ENCODE assay signal across 33 cellular contexts in the genomic region with DNA sequence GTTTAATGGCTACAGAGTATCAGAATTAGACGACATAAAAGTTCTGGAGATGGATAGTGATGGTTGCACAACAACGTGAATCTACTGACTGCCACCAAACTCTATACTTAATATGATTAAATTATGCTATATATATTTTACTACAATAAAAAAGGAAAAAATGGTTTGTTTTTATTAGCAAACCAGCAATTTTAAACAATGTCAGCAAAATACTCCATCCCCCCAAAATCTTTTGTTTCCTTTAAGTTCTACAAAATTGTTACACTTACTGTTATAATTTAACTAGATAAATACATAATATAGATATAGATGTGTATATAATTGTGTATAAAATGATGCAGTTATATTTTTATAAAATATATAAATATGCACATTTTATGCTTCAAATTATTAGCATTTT.
"Had no signal": no experiment of that assay in that cellular context is flagged by ENCODE, and none has a peak within 500 bp of the region (broad histone marks: within the 10 kb centered on the region; RNA-seq: fewer than 3 reads in every experiment).

No MANE protein-coding gene starts in this region.

- H3K9me3 ChIP-seq: adrenal gland, ascending aorta, body of pancreas, breast epithelium had no signal

- H3K4me1 ChIP-seq: adrenal gland, ascending aorta, body of pancreas, breast epithelium had no signal

- H3K4me3 ChIP-seq: adrenal gland, ascending aorta, body of pancreas, breast epithelium, cardiac muscle cell had no signal

- H3K27ac ChIP-seq: adrenal gland, ascending aorta, body of pancreas, brain microvascular endothelial cell, breast epithelium, cardiac muscle cell had no signal

- DNase-seq: activated effector memory CD4-positive, alpha-beta T cell treated with anti-CD3 and anti-CD28 coated beads, Interleukin-2, amount 50 U/mL, for 16 hours; activated effector memory CD4-positive, alpha-beta T cell treated with Interleukin-2 at 50 U/mL for 16 hours; activated gamma-delta T cell; activated gamma-delta T cell treated with Interleukin-2 at 50 U/mL for 16 hours; activated naive CD4-positive, alpha-beta T cell; activated naive CD4-positive, alpha-beta T cell treated with anti-CD3 and anti-CD28 coated beads for 36 hours; activated naive CD4-positive, alpha-beta T cell treated with anti-CD3 and anti-CD28 coated beads, Interleukin-2, amount 10 ng/mL, durations not matched to agents 7 days and 5 days; activated naive CD4-positive, alpha-beta T cell treated with anti-CD3 and anti-CD28 coated beads, Interleukin-2, amount 50 U/mL, for 16 hours; activated naive CD8-positive, alpha-beta T cell treated with anti-CD3 and anti-CD28 coated beads for 36 hours; activated naive CD8-positive, alpha-beta T cell treated with anti-CD3 and anti-CD28 coated beads, Interleukin-2, amount 10 ng/mL, durations not matched to agents 7 days and 5 days; activated naive CD8-positive, alpha-beta T cell treated with anti-CD3 and anti-CD28 coated beads, Interleukin-2, amount 50 U/mL, for 24 hours; activated T-cell treated with anti-CD3 and anti-CD28 coated beads, Interleukin-2, amount 50 U/mL, for 1 hour; activated T-cell treated with anti-CD3 and anti-CD28 coated beads, Interleukin-2, amount 50 U/mL, for 24 hours; activated T-cell treated with anti-CD3 and anti-CD28 coated beads, Interleukin-2, amount 50 U/mL, for 4 hours; activated T-cell treated with anti-CD3 and anti-CD28 coated beads, Interleukin-2, amount 50 U/mL, for 48 hours; activated T-cell treated with anti-CD3 and anti-CD28 coated beads, Interleukin-2, amount 50 U/mL, for 72 hours; adrenal gland; amniotic stem cell; amygdala; anterior cingulate cortex; aorta; body of pancreas; brain microvascular endothelial cell; caudate nucleus; central memory CD4-positive, alpha-beta T cell; cerebellar nuclear complex had no signal

- H3K36me3 ChIP-seq: adrenal gland, ascending aorta, brain microvascular endothelial cell, breast epithelium, cardiac muscle cell had no signal

- FAIRE-seq: astrocyte, bronchial epithelial cell had no signal

- H3K27me3 ChIP-seq: adrenal gland, ascending aorta, body of pancreas, brain microvascular endothelial cell, breast epithelium, cardiac muscle cell had no signal

- ATAC-seq: activated naive CD4-positive, alpha-beta T cell treated with anti-CD3 and anti-CD28 coated beads, Interleukin-2, amount 50 U/mL, for 72 hours; activated naive CD8-positive, alpha-beta T cell treated with anti-CD3 and anti-CD28 coated beads, Interleukin-2, amount 50 U/mL, for 24 hours; activated T-cell treated with anti-CD3 and anti-CD28 coated beads, Interleukin-2, amount 50 U/mL, for 4 hours; activated T-cell treated with anti-CD3 and anti-CD28 coated beads, Interleukin-2, amount 50 U/mL, for 72 hours; activated T-helper 17 cell treated with anti-CD3 and anti-CD28 coated beads, Interleukin-2, amount 50 U/mL, for 72 hours; body of pancreas had no signal
